Comparison of ENCODE assay signal across 20 cellular contexts in genomic region chr1:239819075-239819474, GRCh38.
DNase-seq lines count a peak whose midpoint lies in the region; ATAC-seq and TF ChIP-seq lines count a peak whose summit lies in the region.
"Had no signal": no experiment of that assay in that cellular context is flagged by ENCODE, and none has a peak within 500 bp of the region (broad histone marks: within the 10 kb centered on the region; RNA-seq: fewer than 3 reads in every experiment).

No MANE protein-coding gene starts in this region.

- H3K36me3 ChIP-seq in OCI-LY3 (replicated peaks; ENCODE audit: low read depth, low read length) = no peaks in the 10 kb centered on the region
- no peaks in the 10 kb centered on the region for H3K36me3 ChIP-seq in gastroesophageal sphincter
- H3K36me3 ChIP-seq: thyroid gland had no signal

- no peaks in the 10 kb centered on the region for H4K20me1 ChIP-seq in OCI-LY3 (ENCODE audit: insufficient read depth, low read length)

- TF ChIP-seq EP300 in gastroesophageal sphincter (IDR thresholded peaks at IDR 0.05) = no peak

- WGBS in gastroesophageal sphincter (ENCODE audit: low coverage in 1 of 2), 2 donors = 81% methylated on average over 4 to 5 of the region's 5 CpGs

- H3K27ac ChIP-seq in C4-2B (no peak overlapping the region), OCI-LY3 (ENCODE audit: low read length) (no peak overlapping the region), gastroesophageal sphincter (peak overlapping the region in 3 of 4 donors; percentile 89 to 90 (median 89))
- H3K27ac ChIP-seq: thyroid gland had no signal

- TF ChIP-seq CTCF in C4-2B (conservative IDR thresholded peaks at IDR 0.05) (peak; percentile 30), OCI-LY3 (IDR thresholded peaks at IDR 0.05; ENCODE audit: low read depth, low read length) (peak; percentile 35), gastroesophageal sphincter (IDR thresholded peaks at IDR 0.05) (no peak)

- H3K9me3 ChIP-seq in OCI-LY3 (ENCODE audit: insufficient read depth, low read length) (no peaks in the 10 kb centered on the region), gastroesophageal sphincter (no peaks in the 10 kb centered on the region)
- H3K9me3 ChIP-seq: thyroid gland had no signal

- no peak overlapping the region for H2AFZ ChIP-seq in OCI-LY3 (ENCODE audit: low read depth, low read length)

- no peak overlapping the region for H3K4me2 ChIP-seq in OCI-LY3 (ENCODE audit: low read length)

- H3K4me3 ChIP-seq in OCI-LY3 (ENCODE audit: low read length) = no peak overlapping the region
- no peak overlapping the region for H3K4me3 ChIP-seq in gastroesophageal sphincter
- H3K4me3 ChIP-seq: thyroid gland had no signal

- no peak overlapping the region for H3K9ac ChIP-seq in OCI-LY3 (ENCODE audit: low read length)

- no peaks in the 10 kb centered on the region for H3K27me3 ChIP-seq in OCI-LY3 (ENCODE audit: low read depth, low read length)
- H3K27me3 ChIP-seq in gastroesophageal sphincter = no peaks in the 10 kb centered on the region
- H3K27me3 ChIP-seq: thyroid gland had no signal

- DNase-seq in DMS53 (lab: John Stamatoyannopoulos, UW) (peak; percentile 6), DMS53 treated with DMSO at 0.1 percent for 48 hours (lab: John Stamatoyannopoulos, UW; ENCODE audit: unreplicated experiment) (no peak), T1000 (lab: John Stamatoyannopoulos, UW) (no peak), DMS153 treated with DMSO at 0.1 percent for 48 hours (lab: John Stamatoyannopoulos, UW; ENCODE audit: unreplicated experiment) (no peak)
- DNase-seq: 8988T; amniotic stem cell; C1 segment of cervical spinal cord; cerebellar nuclear complex; DMS 273 treated with DMSO at 0.1 percent for 48 hours; effector memory CD4-positive, alpha-beta T cell; hippocampal formation; kidney glomerular epithelial cell; NCI-H1694; nephron progenitor cell; SHP77 treated with DMSO at 0.1 percent for 48 hours; thyroid gland had no signal

- H3K4me1 ChIP-seq in OCI-LY3 (ENCODE audit: low read length) (peaks cover 5% of the 10 kb centered on the region; the same call in 1 of the 2 replicates), gastroesophageal sphincter (peaks cover 12 to 52% (median 21%) of the 10 kb centered on the region in 3 donors)
- H3K4me1 ChIP-seq: thyroid gland had no signal

- ATAC-seq in gastroesophageal sphincter (no peak), GM18517 (IDR thresholded peaks at IDR 0.05; ENCODE audit: unreplicated experiment) (no peak)

- no peak for TF ChIP-seq POLR2A in gastroesophageal sphincter (IDR thresholded peaks at IDR 0.05)

- H3K79me2 ChIP-seq in OCI-LY3 (ENCODE audit: low read length) = no peaks in the 10 kb centered on the region

Comparison
In these comparisons a context has a peak if more than half of its experiments do, and no peak if none do; other contexts are left out.
1. H3K27ac ChIP-seq: peak in gastroesophageal sphincter (3 of 4); none in C4-2B (single experiment) and OCI-LY3 (single experiment).
2. CTCF ChIP-seq: peak in C4-2B (single experiment) and OCI-LY3 (single experiment); none in gastroesophageal sphincter (0 of 4).